18 cellular contexts compared by ENCODE assay signal in the genomic region with DNA sequence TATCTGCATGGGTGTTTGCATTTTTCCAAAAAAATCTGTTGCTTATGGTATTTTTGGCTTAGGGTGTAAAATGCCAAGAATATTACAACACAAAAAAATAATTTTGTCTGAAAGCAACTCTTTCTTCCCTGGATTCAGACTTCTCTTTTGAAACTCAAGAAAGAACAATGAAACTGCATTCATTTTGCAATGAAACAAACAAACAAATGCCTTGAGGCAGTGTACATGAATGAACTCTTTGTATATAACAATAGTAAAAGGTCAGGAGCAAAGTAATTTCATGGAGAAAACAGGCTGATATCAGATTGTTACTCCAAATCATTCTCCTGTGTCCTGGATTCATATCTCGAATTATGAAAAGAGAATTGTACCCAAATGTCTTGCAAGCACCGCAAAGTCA.
DNase-seq lines count a peak whose midpoint lies in the region; ATAC-seq, FAIRE-seq and TF ChIP-seq lines count a peak whose summit lies in the region.
"Had no signal": no experiment of that assay in that cellular context is flagged by ENCODE, and none has a peak within 500 bp of the region (broad histone marks: within the 10 kb centered on the region; RNA-seq: fewer than 3 reads in every experiment).

No MANE protein-coding gene starts in this region.

- no peak for FAIRE-seq in GM12892 (lab: Jason Lieb, UNC)
- FAIRE-seq: GM12878, GM19239 had no signal

- ATAC-seq in GM21786 (IDR thresholded peaks at IDR 0.05; ENCODE audit: unreplicated experiment) (no peak), HG03280 (IDR thresholded peaks at IDR 0.05; ENCODE audit: unreplicated experiment) (no peak)
- ATAC-seq: GM12878 had no signal

- H3K27ac ChIP-seq in substantia nigra (ENCODE audit: low read depth, low read length, poor library complexity, severe bottlenecking), result peak overlapping the region; percentile 73
- H3K27ac ChIP-seq: BLaER1 treated with 17β-estradiol and CSF1 and Interleukin-3, amounts not matched to agents 10 nM and 100 nM; HL-60 had no signal

- DNase-seq in SK-MEL-5 (ENCODE audit: low read depth, low spot score) (peak; percentile 74), foreskin melanocyte (peak; percentile 32), medulla oblongata (ENCODE audit: extremely low spot score) (peak; percentile 77), substantia nigra (lab: John Stamatoyannopoulos, UW) (no peak), GM12892 (ENCODE audit: insufficient read length) (no peak), HPDE6-E6E7 (ENCODE audit: extremely low spot score) (no peak)
- DNase-seq: 8988T; AML-193; CD4-positive, alpha-beta T cell; DMS79; HCEC 1CT; HFFc6 had no signal

- no peak for TF ChIP-seq POLR2A in GM12892 (IDR thresholded peaks at IDR 0.05; ENCODE audit: low read depth, low read length)

- in situ Hi-C loops in SK-MEL-5 (cut with HindIII; ENCODE audit: low pct_unique_long_range_greater_than_20kb, low sequenced_read_pairs), result no loop called here

Comparison
In these comparisons a context has a peak if more than half of its experiments do, and no peak if none do; other contexts are left out.
1. DNase-seq: peak in SK-MEL-5 (single experiment), foreskin melanocyte (single experiment) and medulla oblongata (single experiment); none in substantia nigra (0 of 49), GM12892 (single experiment) and HPDE6-E6E7 (single experiment).